In the genomic region with DNA sequence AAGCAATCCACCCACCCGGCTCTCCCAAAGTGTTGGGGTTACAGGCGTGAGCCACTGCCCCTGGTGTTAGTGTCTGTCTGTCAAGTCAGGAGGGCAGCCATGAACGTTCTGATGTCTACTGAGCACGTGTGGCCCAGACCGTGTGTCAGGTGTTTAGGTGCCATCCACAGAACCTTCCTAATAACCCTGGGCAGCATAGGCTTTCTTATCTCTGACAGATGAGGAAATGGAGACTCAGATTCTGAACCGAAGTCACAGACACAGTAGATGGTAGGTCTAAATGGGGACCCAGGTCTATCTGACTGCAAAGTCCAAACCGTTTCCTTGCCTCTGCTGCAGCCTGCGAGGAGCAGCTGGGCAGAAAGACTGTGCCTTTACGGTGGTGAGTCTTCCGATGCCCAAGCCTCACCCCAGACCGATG, we compare ENCODE assay signal across 8 cellular contexts. TPM values are rescaled to one million over a fixed set of nuclear protein-coding genes. Genes with fewer than 3 reads are reported as not detected.
DNase-seq lines count a peak whose midpoint lies in the region; ATAC-seq and TF ChIP-seq lines count a peak whose summit lies in the region.

No MANE protein-coding gene starts in this region.

- H3K27me3 ChIP-seq in cardiac muscle cell (peaks cover 46% of the 10 kb centered on the region), left lung (no peaks in the 10 kb centered on the region), transverse colon (no peaks in the 10 kb centered on the region)

- 36% methylated on average over 11 of the region's 11 CpGs; no CpG with 5 or more reads in 1 of the 2 donors for WGBS in transverse colon (ENCODE audit: low coverage in 1 of 2), 2 donors

- peak overlapping the region; percentile 44 for H3K4me3 ChIP-seq in cardiac muscle cell
- H3K4me3 ChIP-seq in left lung: peak overlapping the region; percentile 67 to 71
- H3K4me3 ChIP-seq in transverse colon: peak overlapping the region in 3 of 4 donors; percentile 74 to 82 (median 81)

- peaks cover 7% of the 10 kb centered on the region for H3K4me1 ChIP-seq in cardiac muscle cell (ENCODE audit: low read depth)
- peaks cover 18 to 87% of the 10 kb centered on the region in 2 donors for H3K4me1 ChIP-seq in left lung
- H3K4me1 ChIP-seq in transverse colon: peaks cover 27 to 47% (median 40%) of the 10 kb centered on the region in 4 donors

- no peak for TF ChIP-seq EP300 in transverse colon (IDR thresholded peaks at IDR 0.05; ENCODE audit: low read depth)

- H3K9me3 ChIP-seq in cardiac muscle cell (ENCODE audit: low read depth): no peaks in the 10 kb centered on the region
- no peaks in the 10 kb centered on the region for H3K9me3 ChIP-seq in left lung
- no peaks in the 10 kb centered on the region for H3K9me3 ChIP-seq in transverse colon

- in situ Hi-C loops in transverse colon (cut with MboI; ENCODE audit: low pct_ligation_motif_present in 1 of 4, low pct_unique_long_range_greater_than_20kb in 1 of 4, low sequenced_read_pairs in 3 of 4): loop anchor here in 2 of 4 donors (10.0 kb wide), 1 partner anchor 70 kb away; no protein-coding TSS in a partner anchor

- H3K36me3 Mint-ChIP-seq in activated T-cell treated with anti-CD3 and anti-CD28 coated beads, Interleukin-2, amount 50 U/mL, for 4 hours (ENCODE audit: insufficient read depth): no peaks in the 10 kb centered on the region

- peak overlapping the region; percentile 80 for H3K4me3 Mint-ChIP-seq in activated T-cell treated with anti-CD3 and anti-CD28 coated beads, Interleukin-2, amount 50 U/mL, for 4 hours

- ATAC-seq in Right ventricle myocardium superior (ENCODE audit: poor library complexity): no peak
- ATAC-seq in activated T-cell treated with anti-CD3 and anti-CD28 coated beads, Interleukin-2, amount 50 U/mL, for 4 hours: no peak
- no peak for ATAC-seq in left lung
- ATAC-seq in GM18517 (IDR thresholded peaks at IDR 0.05; ENCODE audit: unreplicated experiment): no peak

- DNase-seq in cardiac muscle cell (ENCODE audit: low read depth in 1 of 2, low spot score in 1 of 2): no peak
- DNase-seq in Right ventricle myocardium superior: no peak
- peak; percentile 17 for DNase-seq in activated T-cell treated with anti-CD3 and anti-CD28 coated beads, Interleukin-2, amount 50 U/mL, for 4 hours
- DNase-seq in left lung: no peak
- DNase-seq in transverse colon: no peak
- DNase-seq in NCI-H1417 (lab: John Stamatoyannopoulos, UW): no peak
- no peak for DNase-seq in NCI-H2171 (lab: John Stamatoyannopoulos, UW)

- intact Hi-C loops in Right ventricle myocardium superior (cut with DNase I): loop anchor here (5.0 to 10.0 kb wide), 2 partner anchors 33 to 60 kb away; no protein-coding TSS in a partner anchor
- intact Hi-C loops in left lung (cut with DNase I): no loop called here
- intact Hi-C loops in transverse colon (cut with DNase I; ENCODE audit: low total_unique reads): no loop called here

- H3K9me3 Mint-ChIP-seq in activated T-cell treated with anti-CD3 and anti-CD28 coated beads, Interleukin-2, amount 50 U/mL, for 4 hours: no peaks in the 10 kb centered on the region

- peaks cover 74% of the 10 kb centered on the region for H3K4me1 Mint-ChIP-seq in activated T-cell treated with anti-CD3 and anti-CD28 coated beads, Interleukin-2, amount 50 U/mL, for 4 hours (ENCODE audit: low read depth)

- H3K27ac ChIP-seq in cardiac muscle cell (no peak overlapping the region), left lung (peak overlapping the region; percentile 90 to 99), transverse colon (peak overlapping the region; percentile 95 to 99 (median 99))

- TF ChIP-seq POLR2A in transverse colon (IDR thresholded peaks at IDR 0.05): no peak

- no peak for TF ChIP-seq CTCF in cardiac muscle cell (IDR thresholded peaks at IDR 0.05; ENCODE audit: low read depth, low read length)
- TF ChIP-seq CTCF in left lung (IDR thresholded peaks at IDR 0.05): no peak
- TF ChIP-seq CTCF in transverse colon (IDR thresholded peaks at IDR 0.05): no peak

- H3K27me3 Mint-ChIP-seq in activated T-cell treated with anti-CD3 and anti-CD28 coated beads, Interleukin-2, amount 50 U/mL, for 4 hours (ENCODE audit: low read depth): no peaks in the 10 kb centered on the region

- H3K36me3 ChIP-seq in cardiac muscle cell (no peaks in the 10 kb centered on the region), left lung (no peaks in the 10 kb centered on the region), transverse colon (no peaks in the 10 kb centered on the region)

RNA-seq across cellular contexts. Expression of a gene that starts 0.6 kb away (rescaled TPM):
- 5.2 and 17.2 TPM in 2 replicates for total RNA-seq in cardiac muscle cell
- polyA plus RNA-seq in cardiac muscle cell: 2.5 and 3.9 TPM in 2 replicates
- total RNA-seq in Right ventricle myocardium superior: 10.3 TPM
- total RNA-seq in activated T-cell treated with anti-CD3 and anti-CD28 coated beads, Interleukin-2, amount 50 U/mL, for 4 hours: 10 to 100 TPM; 20.7 to 28.7 (median 24.1) TPM
- 10 to 100 TPM; 45.0 to 65.3 TPM for total RNA-seq in left lung
- total RNA-seq in transverse colon: 100 to 1,000 TPM in 1 of 4 donors, 10 to 100 TPM in 3; 10.7 to 107 (median 77.3) TPM
